1 cellular context compared by ENCODE assay signal in the genomic region with DNA sequence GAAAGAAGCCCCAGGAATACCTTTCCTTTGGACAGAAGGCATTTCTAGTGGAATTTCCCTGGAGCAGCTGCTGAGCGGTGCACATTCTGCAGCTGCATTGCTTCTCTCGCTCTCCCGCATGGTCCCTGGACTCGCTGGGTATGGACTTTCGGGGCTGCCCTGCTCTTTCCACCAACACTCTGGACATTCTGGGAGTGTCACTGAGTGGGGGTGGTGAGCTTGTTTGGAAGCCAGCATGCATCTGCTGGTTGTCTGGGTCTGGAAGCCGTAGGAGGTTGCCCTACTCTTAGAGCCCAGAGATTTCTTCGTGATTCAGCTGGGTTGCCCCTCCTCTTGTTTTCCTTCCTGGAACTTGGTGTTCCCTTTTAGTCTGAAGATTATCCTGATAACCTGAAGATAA.
TF ChIP-seq lines count a peak whose summit lies in the region.

No MANE protein-coding gene starts in this region.

TF ChIP-seq in IMR-90, 13 proteins besides CTCF, POLR2A, EP300 and RAD21:
- TF ChIP-seq, protein P1, sequence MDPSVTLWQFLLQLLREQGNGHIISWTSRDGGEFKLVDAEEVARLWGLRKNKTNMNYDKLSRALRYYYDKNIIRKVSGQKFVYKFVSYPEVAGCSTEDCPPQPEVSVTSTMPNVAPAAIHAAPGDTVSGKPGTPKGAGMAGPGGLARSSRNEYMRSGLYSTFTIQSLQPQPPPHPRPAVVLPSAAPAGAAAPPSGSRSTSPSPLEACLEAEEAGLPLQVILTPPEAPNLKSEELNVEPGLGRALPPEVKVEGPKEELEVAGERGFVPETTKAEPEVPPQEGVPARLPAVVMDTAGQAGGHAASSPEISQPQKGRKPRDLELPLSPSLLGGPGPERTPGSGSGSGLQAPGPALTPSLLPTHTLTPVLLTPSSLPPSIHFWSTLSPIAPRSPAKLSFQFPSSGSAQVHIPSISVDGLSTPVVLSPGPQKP (IDR thresholded peaks at IDR 0.05; ENCODE audit: borderline replicate concordance, low read depth, low read length): no peak
- no peak for TF ChIP-seq MAZ (IDR thresholded peaks at IDR 0.05; ENCODE audit: borderline replicate concordance, low read depth, low read length)
- no peak for TF ChIP-seq SMC3 (IDR thresholded peaks at IDR 0.05; ENCODE audit: low read depth, low read length)
- no peak for TF ChIP-seq CEBPB (IDR thresholded peaks at IDR 0.05; ENCODE audit: low read depth, low read length)
- no peak for TF ChIP-seq NFE2L2 (IDR thresholded peaks at IDR 0.05; ENCODE audit: low read depth, low read length)
- TF ChIP-seq MXI1 (IDR thresholded peaks at IDR 0.05; ENCODE audit: borderline replicate concordance, low read depth, low read length): no peak
- TF ChIP-seq FOS (IDR thresholded peaks at IDR 0.05; ENCODE audit: low read depth, low read length): no peak
- no peak for TF ChIP-seq BHLHE40 (IDR thresholded peaks at IDR 0.05; ENCODE audit: low read depth, low read length)
- no peak for TF ChIP-seq RFX5 (IDR thresholded peaks at IDR 0.05; ENCODE audit: low read depth, low read length)
- no peak for TF ChIP-seq CHD1 (IDR thresholded peaks at IDR 0.05; ENCODE audit: low read depth, low read length)
- TF ChIP-seq USF2 (IDR thresholded peaks at IDR 0.05; ENCODE audit: low read depth, low read length): no peak
- no peak for TF ChIP-seq MAFK (IDR thresholded peaks at IDR 0.05; ENCODE audit: low read depth, low read length)
- no peak for TF ChIP-seq RCOR1 (IDR thresholded peaks at IDR 0.05; ENCODE audit: insufficient replicate concordance, low read length)
